In genomic region chr2:234251326-234252271, GRCh38 we compare ENCODE assay signal across 10 cellular contexts.
DNase-seq lines count a peak whose midpoint lies in the region; ATAC-seq and TF ChIP-seq lines count a peak whose summit lies in the region.
"Had no signal": no experiment of that assay in that cellular context is flagged by ENCODE, and none has a peak within 500 bp of the region (broad histone marks: within the 10 kb centered on the region; RNA-seq: fewer than 3 reads in every experiment).

No MANE protein-coding gene starts in this region.

- H3K4me3 ChIP-seq in fibroblast of pulmonary artery (replicated peaks; ENCODE audit: low read depth, low read length) (no peak overlapping the region), skeletal muscle cell (ENCODE audit: low read depth, low read length) (no peak overlapping the region)

- DNase-seq in GM04504 (ENCODE audit: low read depth) = peak; percentile 99
- peak; percentile 96 for DNase-seq in fibroblast of pulmonary artery (ENCODE audit: low read depth)
- peak; percentile 98 for DNase-seq in skeletal muscle cell (ENCODE audit: low read depth)
- no peak for DNase-seq in posterior vena cava (ENCODE audit: low spot score)
- no peak for DNase-seq in nucleus accumbens (lab: John Stamatoyannopoulos, UW)
- no peak for DNase-seq in activated CD4-positive, alpha-beta T cell treated with anti-CD3 and anti-CD28 coated beads for 1 hour
- DNase-seq: GDM1, NCI-H2081 had no signal

- ATAC-seq in SK-N-SH treated with all-trans-retinoic acid at 6 μM for 48 hours (peak; percentile 74), GM21619 (IDR thresholded peaks at IDR 0.05; ENCODE audit: unreplicated experiment) (no peak)

- intact Hi-C loops in posterior vena cava (cut with DNase I) = no loop called here

- no peak for TF ChIP-seq CTCF in fibroblast of pulmonary artery (IDR thresholded peaks at IDR 0.05; ENCODE audit: low read length, missing control alignments)

TF ChIP-seq in SK-N-SH treated with all-trans-retinoic acid at 6 μM for 48 hours, 23 proteins besides CTCF, POLR2A, EP300 and RAD21:
- TF ChIP-seq TOX (CRISPR knock-in tag; IDR thresholded peaks at IDR 0.05; ENCODE audit: borderline replicate concordance) (no peak), POU6F1 (CRISPR knock-in tag; IDR thresholded peaks at IDR 0.05; ENCODE audit: borderline replicate concordance, low read depth) (no peak), ISL1 (CRISPR knock-in tag; IDR thresholded peaks at IDR 0.05) (peak; percentile 27; the same call in 1 of the 2 replicates)

Comparison
In these comparisons a context has a peak if more than half of its experiments do, and no peak if none do; other contexts are left out.
1. DNase-seq: peak in GM04504 (single experiment), fibroblast of pulmonary artery (single experiment) and skeletal muscle cell (single experiment); none in posterior vena cava (single experiment), nucleus accumbens (0 of 56) and activated CD4-positive, alpha-beta T cell treated with anti-CD3 and anti-CD28 coated beads for 1 hour (single experiment).